ENCODE assay signal across 29 cellular contexts in genomic region chr2:222979484-222979883, GRCh38.
"Had no signal": no experiment of that assay in that cellular context is flagged by ENCODE, and none has a peak within 500 bp of the region (broad histone marks: within the 10 kb centered on the region; RNA-seq: fewer than 3 reads in every experiment).

No MANE protein-coding gene starts in this region.

- H3K9me3 ChIP-seq: ascending aorta, esophagus muscularis mucosa, gastrocnemius medialis, heart left ventricle had no signal

- H3K27me3 ChIP-seq: ascending aorta, brain microvascular endothelial cell, esophagus muscularis mucosa, gastrocnemius medialis, heart left ventricle had no signal

- H3K27ac ChIP-seq: ascending aorta, brain microvascular endothelial cell, coronary artery, esophagus muscularis mucosa, foreskin keratinocyte, gastrocnemius medialis, heart left ventricle had no signal

- H3K4me1 ChIP-seq: ascending aorta, foreskin keratinocyte, gastrocnemius medialis had no signal

- H3K9me3 Mint-ChIP-seq: activated CD4-positive, alpha-beta memory T cell treated with anti-CD3 and anti-CD28 coated beads for 36 hours; activated CD4-positive, alpha-beta T cell treated with anti-CD3 and anti-CD28 coated beads, Interleukin-2, amount 10 ng/mL, durations not matched to agents 24 days and 14 days; activated naive CD4-positive, alpha-beta T cell treated with anti-CD3 and anti-CD28 coated beads, Interleukin-2, amount 10 ng/mL, durations not matched to agents 7 days and 5 days; activated naive CD4-positive, alpha-beta T cell treated with anti-CD3 and anti-CD28 coated beads, Interleukin-2, amount 50 U/mL, for 72 hours; activated naive CD8-positive, alpha-beta T cell treated with anti-CD3 and anti-CD28 coated beads, Interleukin-2, amount 10 ng/mL, durations not matched to agents 7 days and 5 days; activated T-cell treated with anti-CD3 and anti-CD28 coated beads, Interleukin-2, amount 50 U/mL, for 24 hours; central memory CD8-positive, alpha-beta T cell; dendritic cell treated with granulocyte-macrophage colony-stimulating factor and Interleukin-4, amounts not matched to agents 40 ng/mL and 50 ng/mL, for 4 days; effector memory CD8-positive, alpha-beta T cell had no signal

- H3K36me3 ChIP-seq: ascending aorta, brain microvascular endothelial cell, esophagus muscularis mucosa, gastrocnemius medialis, heart left ventricle had no signal

- DNase-seq: activated CD4-positive, alpha-beta memory T cell treated with anti-CD3 and anti-CD28 coated beads for 36 hours; activated CD4-positive, alpha-beta T cell treated with anti-CD3 and anti-CD28 coated beads for 36 hours; activated CD4-positive, alpha-beta T cell treated with anti-CD3 and anti-CD28 coated beads, Interleukin-2, amount 10 ng/mL, durations not matched to agents 24 days and 14 days; activated CD4-positive, CD25-positive, alpha-beta regulatory T cell; activated CD4-positive, CD25-positive, alpha-beta regulatory T cell treated with anti-CD3 and anti-CD28 coated beads, Interleukin-2, amount 50 U/mL, for 72 hours; activated CD8-positive, alpha-beta memory T cell treated with anti-CD3 and anti-CD28 coated beads, Interleukin-2, amount 50 U/mL, for 48 hours; activated gamma-delta T cell; activated naive CD4-positive, alpha-beta T cell; activated naive CD4-positive, alpha-beta T cell treated with anti-CD3 and anti-CD28 coated beads, Interleukin-2, amount 10 ng/mL, durations not matched to agents 7 days and 5 days; activated naive CD8-positive, alpha-beta T cell treated with anti-CD3 and anti-CD28 coated beads, Interleukin-2, amount 10 ng/mL, durations not matched to agents 7 days and 5 days; activated T-cell treated with anti-CD3 and anti-CD28 coated beads for 4 hours; activated T-cell treated with anti-CD3 and anti-CD28 coated beads, Interleukin-2, amount 50 U/mL, for 24 hours; activated T-cell treated with anti-CD3 and anti-CD28 coated beads, Interleukin-2, amount 50 U/mL, for 72 hours; brain microvascular endothelial cell; effector CD4-positive, alpha-beta T cell; effector memory CD8-positive, alpha-beta T cell; erythroblast; foreskin keratinocyte; gastrocnemius medialis; glutamatergic neuron; heart left ventricle; T-helper 2 cell had no signal

- H3K4me3 Mint-ChIP-seq: activated CD4-positive, alpha-beta memory T cell treated with anti-CD3 and anti-CD28 coated beads for 36 hours; activated CD4-positive, alpha-beta T cell treated with anti-CD3 and anti-CD28 coated beads for 36 hours; activated CD4-positive, alpha-beta T cell treated with anti-CD3 and anti-CD28 coated beads, Interleukin-2, amount 10 ng/mL, durations not matched to agents 24 days and 14 days; activated naive CD4-positive, alpha-beta T cell treated with anti-CD3 and anti-CD28 coated beads, Interleukin-2, amount 10 ng/mL, durations not matched to agents 7 days and 5 days; activated naive CD8-positive, alpha-beta T cell treated with anti-CD3 and anti-CD28 coated beads, Interleukin-2, amount 10 ng/mL, durations not matched to agents 7 days and 5 days; activated T-cell treated with anti-CD3 and anti-CD28 coated beads, Interleukin-2, amount 50 U/mL, for 24 hours; activated T-cell treated with anti-CD3 and anti-CD28 coated beads, Interleukin-2, amount 50 U/mL, for 72 hours; central memory CD8-positive, alpha-beta T cell; dendritic cell treated with granulocyte-macrophage colony-stimulating factor and Interleukin-4, amounts not matched to agents 40 ng/mL and 50 ng/mL, for 4 days; effector memory CD8-positive, alpha-beta T cell had no signal

- ATAC-seq: activated CD4-positive, alpha-beta T cell treated with anti-CD3 and anti-CD28 coated beads for 36 hours; activated naive CD4-positive, alpha-beta T cell treated with anti-CD3 and anti-CD28 coated beads, Interleukin-2, amount 50 U/mL, for 72 hours; activated T-cell treated with anti-CD3 and anti-CD28 coated beads, Interleukin-2, amount 50 U/mL, for 72 hours; effector memory CD8-positive, alpha-beta T cell; foreskin keratinocyte; gastrocnemius medialis; heart left ventricle had no signal

- FAIRE-seq: bronchial epithelial cell had no signal

- H3K27ac Mint-ChIP-seq: activated CD4-positive, alpha-beta memory T cell treated with anti-CD3 and anti-CD28 coated beads for 36 hours; activated CD4-positive, alpha-beta T cell treated with anti-CD3 and anti-CD28 coated beads for 36 hours; activated CD4-positive, alpha-beta T cell treated with anti-CD3 and anti-CD28 coated beads, Interleukin-2, amount 10 ng/mL, durations not matched to agents 24 days and 14 days; activated naive CD4-positive, alpha-beta T cell treated with anti-CD3 and anti-CD28 coated beads, Interleukin-2, amount 10 ng/mL, durations not matched to agents 7 days and 5 days; activated naive CD4-positive, alpha-beta T cell treated with anti-CD3 and anti-CD28 coated beads, Interleukin-2, amount 50 U/mL, for 72 hours; activated naive CD8-positive, alpha-beta T cell treated with anti-CD3 and anti-CD28 coated beads, Interleukin-2, amount 10 ng/mL, durations not matched to agents 7 days and 5 days; activated T-cell treated with anti-CD3 and anti-CD28 coated beads, Interleukin-2, amount 50 U/mL, for 24 hours; activated T-cell treated with anti-CD3 and anti-CD28 coated beads, Interleukin-2, amount 50 U/mL, for 72 hours; dendritic cell treated with granulocyte-macrophage colony-stimulating factor and Interleukin-4, amounts not matched to agents 40 ng/mL and 50 ng/mL, for 4 days; effector memory CD8-positive, alpha-beta T cell had no signal

- H3K36me3 Mint-ChIP-seq: activated CD4-positive, alpha-beta memory T cell treated with anti-CD3 and anti-CD28 coated beads for 36 hours; activated naive CD4-positive, alpha-beta T cell treated with anti-CD3 and anti-CD28 coated beads, Interleukin-2, amount 10 ng/mL, durations not matched to agents 7 days and 5 days; activated naive CD4-positive, alpha-beta T cell treated with anti-CD3 and anti-CD28 coated beads, Interleukin-2, amount 50 U/mL, for 72 hours; activated naive CD8-positive, alpha-beta T cell treated with anti-CD3 and anti-CD28 coated beads, Interleukin-2, amount 10 ng/mL, durations not matched to agents 7 days and 5 days had no signal

- H3K4me3 ChIP-seq: ascending aorta, coronary artery, esophagus muscularis mucosa, gastrocnemius medialis, heart left ventricle had no signal
